ENCODE assay signal across 10 cellular contexts in the genomic region with DNA sequence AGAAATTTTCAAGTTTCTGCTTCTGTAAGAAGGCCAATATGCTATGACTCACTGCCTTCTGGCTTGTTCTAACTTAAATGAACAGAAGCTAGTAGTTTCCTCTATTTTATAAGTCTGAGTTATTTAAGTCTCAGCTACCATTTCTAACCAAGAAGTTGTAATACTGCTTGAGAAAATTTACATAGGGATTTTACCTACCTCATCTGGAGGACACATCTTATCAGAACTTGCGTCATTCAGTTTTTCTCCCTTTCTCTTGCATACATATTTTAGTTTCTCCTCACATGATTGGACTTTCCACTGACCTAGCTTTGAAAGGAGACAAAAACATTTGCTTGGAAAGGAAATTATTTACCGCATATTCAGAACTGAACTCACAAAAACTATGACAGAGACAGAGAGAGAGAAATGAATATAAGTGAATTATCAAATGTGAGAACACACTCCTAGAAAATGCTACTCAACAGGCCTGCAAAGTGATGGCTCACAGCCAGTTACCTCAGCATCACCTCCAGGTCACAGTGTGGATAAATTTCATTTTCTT. TPM values are rescaled to one million over a fixed set of nuclear protein-coding genes. Genes with fewer than 3 reads are reported as not detected.
DNase-seq lines count a peak whose midpoint lies in the region; ATAC-seq and TF ChIP-seq lines count a peak whose summit lies in the region.
"Had no signal": no experiment of that assay in that cellular context is flagged by ENCODE, and none has a peak within 500 bp of the region (broad histone marks: within the 10 kb centered on the region; RNA-seq: fewer than 3 reads in every experiment).

No MANE protein-coding gene starts in this region.

- DNase-seq in mammary epithelial cell: peak; percentile 32
- no peak for DNase-seq in breast epithelium (ENCODE audit: low spot score in 2 of 2)
- DNase-seq in activated naive CD8-positive, alpha-beta T cell treated with anti-CD3 and anti-CD28 coated beads for 36 hours: peak; percentile 19
- peak; percentile 45 for DNase-seq in stromal cell of bone marrow (ENCODE audit: low read depth)
- DNase-seq in endodermal cell: no peak
- no peak for DNase-seq in vagina (ENCODE audit: extremely low spot score in 2 of 2)
- DNase-seq in progenitor cell of endocrine pancreas (ENCODE audit: low spot score, unreplicated experiment): no peak
- DNase-seq: NCI-H2171 treated with DMSO at 0.1 percent for 48 hours had no signal

- H3K27ac Mint-ChIP-seq in activated naive CD8-positive, alpha-beta T cell treated with anti-CD3 and anti-CD28 coated beads for 36 hours: peak overlapping the region; percentile 88
- H3K27ac Mint-ChIP-seq in endodermal cell (no peak overlapping the region), progenitor cell of endocrine pancreas (no peak overlapping the region)

- H3K27me3 ChIP-seq in mammary epithelial cell (ENCODE audit: insufficient read depth, low read length): no peaks in the 10 kb centered on the region
- H3K27me3 ChIP-seq in breast epithelium: no peaks in the 10 kb centered on the region
- no peaks in the 10 kb centered on the region for H3K27me3 ChIP-seq in endodermal cell (ENCODE audit: control insufficient read depth, insufficient read depth, low read length, poor library complexity, severe bottlenecking)
- H3K27me3 ChIP-seq in vagina: no peaks in the 10 kb centered on the region

- no peak overlapping the region for H2AFZ ChIP-seq in mammary epithelial cell (ENCODE audit: low read depth, low read length)
- H2AFZ ChIP-seq: parathyroid adenoma had no signal

- dilution Hi-C loops in mammary epithelial cell (cut with HindIII; ENCODE audit: low sequenced_read_pairs): no loop called here

- H3K9me3 Mint-ChIP-seq in activated naive CD8-positive, alpha-beta T cell treated with anti-CD3 and anti-CD28 coated beads for 36 hours: no peaks in the 10 kb centered on the region
- H3K9me3 Mint-ChIP-seq in endodermal cell (no peaks in the 10 kb centered on the region), progenitor cell of endocrine pancreas (ENCODE audit: low read depth) (no peaks in the 10 kb centered on the region)

- no peak overlapping the region for H3K4me3 Mint-ChIP-seq in activated naive CD8-positive, alpha-beta T cell treated with anti-CD3 and anti-CD28 coated beads for 36 hours
- H3K4me3 Mint-ChIP-seq in endodermal cell (no peak overlapping the region), progenitor cell of endocrine pancreas (ENCODE audit: low read depth) (no peak overlapping the region)

- no peak overlapping the region for H3K27ac ChIP-seq in mammary epithelial cell (ENCODE audit: insufficient read depth, low read depth, low read length)
- H3K27ac ChIP-seq in breast epithelium: no peak overlapping the region
- H3K27ac ChIP-seq in endodermal cell (ENCODE audit: low read depth, low read length): no peak overlapping the region
- no peak overlapping the region for H3K27ac ChIP-seq in vagina
- H3K27ac ChIP-seq: parathyroid adenoma had no signal

- H3K4me1 ChIP-seq in mammary epithelial cell (ENCODE audit: insufficient read depth, low read length) (no peaks in the 10 kb centered on the region), breast epithelium (no peaks in the 10 kb centered on the region), endodermal cell (ENCODE audit: control insufficient read depth, insufficient read depth, low read length) (no peaks in the 10 kb centered on the region), vagina (no peaks in the 10 kb centered on the region)
- H3K4me1 ChIP-seq: parathyroid adenoma had no signal

- TF ChIP-seq POLR2A in breast epithelium (IDR thresholded peaks at IDR 0.05) (no peak), vagina (IDR thresholded peaks at IDR 0.05) (no peak)

- in situ Hi-C loops in mammary epithelial cell (cut with MboI; ENCODE audit: low sequenced_read_pairs in 2 of 2): no loop called here

- H3K9me3 ChIP-seq in mammary epithelial cell (replicated peaks; ENCODE audit: insufficient read depth, low read length) (no peaks in the 10 kb centered on the region), breast epithelium (no peaks in the 10 kb centered on the region), endodermal cell (ENCODE audit: control insufficient read depth, low read length) (no peaks in the 10 kb centered on the region), vagina (no peaks in the 10 kb centered on the region)

- no peaks in the 10 kb centered on the region for H4K20me1 ChIP-seq in mammary epithelial cell (ENCODE audit: insufficient read depth, low read length)

- intact Hi-C loops in mammary epithelial cell (cut with micrococcal nuclease): no loop called here
- intact Hi-C loops in breast epithelium (cut with DNase I; ENCODE audit: low total_unique reads): no loop called here
- intact Hi-C loops in vagina (cut with DNase I): loop anchor here (5.0 kb wide), 1 partner anchor 1048 kb away; no protein-coding TSS in a partner anchor

- peaks cover 26% of the 10 kb centered on the region for H3K36me3 Mint-ChIP-seq in activated naive CD8-positive, alpha-beta T cell treated with anti-CD3 and anti-CD28 coated beads for 36 hours
- H3K36me3 Mint-ChIP-seq in endodermal cell (ENCODE audit: low read depth): no peaks in the 10 kb centered on the region
- H3K36me3 Mint-ChIP-seq in progenitor cell of endocrine pancreas (ENCODE audit: insufficient read depth): no peaks in the 10 kb centered on the region

- H3K4me2 ChIP-seq in mammary epithelial cell (ENCODE audit: insufficient read depth, low read depth, low read length): no peak overlapping the region

- no peak overlapping the region for H3K9ac ChIP-seq in mammary epithelial cell (ENCODE audit: insufficient read depth, low read length)
- H3K9ac ChIP-seq in endodermal cell (ENCODE audit: extremely low read depth, low read length, poor library complexity, severe bottlenecking): no peak overlapping the region
- H3K9ac ChIP-seq: parathyroid adenoma had no signal

- ATAC-seq in HG02981 (IDR thresholded peaks at IDR 0.05; ENCODE audit: unreplicated experiment): peak; percentile 83

- no peaks in the 10 kb centered on the region for H3K79me2 ChIP-seq in mammary epithelial cell (ENCODE audit: insufficient read depth, low read length)
- H3K79me2 ChIP-seq: parathyroid adenoma had no signal

- no peaks in the 10 kb centered on the region for H3K27me3 Mint-ChIP-seq in activated naive CD8-positive, alpha-beta T cell treated with anti-CD3 and anti-CD28 coated beads for 36 hours
- H3K27me3 Mint-ChIP-seq in endodermal cell (ENCODE audit: insufficient read depth): peaks cover 5% of the 10 kb centered on the region
- peaks cover 3% of the 10 kb centered on the region for H3K27me3 Mint-ChIP-seq in progenitor cell of endocrine pancreas

- H3K4me3 ChIP-seq in mammary epithelial cell (replicated peaks in 1 of 3; ENCODE audit: insufficient read depth in 1 of 3, low read depth in 2 of 3, low read length in 3 of 3): no peak overlapping the region
- no peak overlapping the region for H3K4me3 ChIP-seq in breast epithelium
- H3K4me3 ChIP-seq in endodermal cell (ENCODE audit: low read length): no peak overlapping the region
- H3K4me3 ChIP-seq in vagina: no peak overlapping the region

- peaks cover 23% of the 10 kb centered on the region for H3K4me1 Mint-ChIP-seq in activated naive CD8-positive, alpha-beta T cell treated with anti-CD3 and anti-CD28 coated beads for 36 hours
- H3K4me1 Mint-ChIP-seq in endodermal cell: peaks cover 3% of the 10 kb centered on the region
- no peaks in the 10 kb centered on the region for H3K4me1 Mint-ChIP-seq in progenitor cell of endocrine pancreas (ENCODE audit: low read depth)

- CTCF ChIA-PET in mammary epithelial cell (lab: Charles Lee; ENCODE audit: low non-redundant PET): interaction anchor here (0.7 kb wide), 1 partner anchor 111 kb away, joined by 4 read pairs; no protein-coding TSS in a partner anchor

- WGBS in mammary epithelial cell (ENCODE audit: low coverage, missing lambda C conversion rate): 97% methylated on average over 2 of the region's 2 CpGs
- WGBS in endodermal cell (ENCODE audit: insufficient coverage in 1 of 2, insufficient read length in 1 of 2), 2 experiments: 90 to 92% methylated on average over 1 to 2 of the region's 2 CpGs

- no TSS peak for BruUV-seq in mammary epithelial cell (replicated peaks; lab: Mats Ljungman, UMichigan)

- TF ChIP-seq CTCF in mammary epithelial cell (conservative IDR thresholded peaks at IDR 0.05 in 1 of 2, IDR thresholded peaks at IDR 0.05 in 1 of 2; ENCODE audit: extremely low read depth in 1 of 2, insufficient read depth in 1 of 2, low read depth in 1 of 2, low read length in 2 of 2): no peak
- TF ChIP-seq CTCF in breast epithelium (IDR thresholded peaks at IDR 0.05): no peak
- no peak for TF ChIP-seq CTCF in endodermal cell (conservative IDR thresholded peaks at IDR 0.05)
- TF ChIP-seq CTCF in vagina (IDR thresholded peaks at IDR 0.05): no peak
- no peak for TF ChIP-seq CTCF in progenitor cell of endocrine pancreas (IDR thresholded peaks at IDR 0.05; ENCODE audit: unreplicated experiment)

- H3K36me3 ChIP-seq in mammary epithelial cell (ENCODE audit: insufficient read depth, low read length) (no peaks in the 10 kb centered on the region), breast epithelium (no peaks in the 10 kb centered on the region), endodermal cell (ENCODE audit: control insufficient read depth, insufficient read depth, low read length) (no peaks in the 10 kb centered on the region), vagina (no peaks in the 10 kb centered on the region)

RNA-seq across cellular contexts. Expression of a gene that starts 25.4 kb away (rescaled TPM):
- 10 to 100 TPM in 1 of 2 donors, 1 to 10 TPM in 1; 5.1 to 68.3 TPM for total RNA-seq in mammary epithelial cell
- 4.3 TPM for polyA plus RNA-seq in mammary epithelial cell
- 4.6 TPM for polyA minus RNA-seq in mammary epithelial cell
- total RNA-seq in breast epithelium: 10 to 100 TPM in 1 of 3 donors, 1 to 10 TPM in 2; 4.3 to 41.4 (median 9.5) TPM
- total RNA-seq in activated naive CD8-positive, alpha-beta T cell treated with anti-CD3 and anti-CD28 coated beads for 36 hours: 10 to 100 TPM; 22.2 to 24.0 TPM
- total RNA-seq in endodermal cell: 1 to 10 TPM; 1.5 to 1.9 TPM
- 0.18 TPM for polyA plus RNA-seq in endodermal cell (2013, experiment 1 of 2)
- polyA plus RNA-seq in endodermal cell (2013, experiment 2 of 2): not detected
- 3.2 TPM for total RNA-seq in vagina
- 1.2 and 1.6 TPM in 2 replicates for total RNA-seq in progenitor cell of endocrine pancreas

Comparison
In these comparisons a context has a peak if more than half of its experiments do, and no peak if none do; other contexts are left out.
1. DNase-seq: peak in mammary epithelial cell (single experiment), activated naive CD8-positive, alpha-beta T cell treated with anti-CD3 and anti-CD28 coated beads for 36 hours (single experiment) and stromal cell of bone marrow (single experiment); none in breast epithelium (0 of 2), endodermal cell (single experiment), vagina (0 of 2) and progenitor cell of endocrine pancreas (single experiment).